ENCODE assay signal across 1 cellular context in the genomic region with DNA sequence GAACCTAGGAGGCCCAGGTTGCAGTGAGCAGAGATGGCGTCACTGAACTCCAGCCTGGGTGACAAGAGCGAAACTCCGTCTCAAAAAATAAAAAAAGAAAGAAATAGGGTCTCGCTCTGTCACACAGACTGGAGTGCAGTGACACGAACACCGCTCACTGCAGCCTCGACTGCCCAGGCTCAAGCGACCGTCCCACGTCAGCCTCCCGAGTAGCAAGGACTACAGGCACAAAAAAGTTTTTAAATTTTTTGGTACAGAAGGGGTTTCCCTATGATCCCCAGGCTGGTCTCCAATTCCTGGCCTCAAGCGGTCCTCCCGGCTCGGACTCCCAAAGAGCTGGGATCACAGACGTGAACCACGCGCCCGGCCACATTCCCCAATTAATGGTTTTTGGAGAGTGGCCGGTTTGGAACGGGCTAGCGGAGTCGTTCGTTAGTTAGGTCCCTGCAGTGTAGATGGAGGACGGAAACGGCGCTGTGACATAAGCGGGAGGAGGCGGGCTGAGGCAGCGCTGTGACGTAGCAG.
TF ChIP-seq lines count a peak whose summit lies in the region.

No MANE protein-coding gene starts in this region.

TF ChIP-seq in K562, 482 proteins besides CTCF, POLR2A, EP300 and RAD21 (continued from another document and continues in another):
- no peak for TF ChIP-seq E2F5 (CRISPR knock-in tag; IDR thresholded peaks at IDR 0.05)
- no peak for TF ChIP-seq NCOA2 (IDR thresholded peaks at IDR 0.05; ENCODE audit: partially characterized antibody in 2 of 2)
- peak; percentile 43; the same call in 1 of the 2 replicates for TF ChIP-seq REST (CRISPR knock-in tag; IDR thresholded peaks at IDR 0.05; ENCODE audit: low read depth)
- TF ChIP-seq XRCC3 (IDR thresholded peaks at IDR 0.05) = no peak
- peak; percentile 52; the same call in 1 of the 2 replicates for TF ChIP-seq MIER1 (IDR thresholded peaks at IDR 0.05; ENCODE audit: low read depth)
- no peak for TF ChIP-seq HES1 (IDR thresholded peaks at IDR 0.05; ENCODE audit: low read depth)
- peak; percentile 46; the same call in 1 of the 2 replicates for TF ChIP-seq ARID1B (IDR thresholded peaks at IDR 0.05)
- no peak for TF ChIP-seq ZNF75A (CRISPR knock-in tag; IDR thresholded peaks at IDR 0.05)
- TF ChIP-seq CEBPG (CRISPR knock-in tag; IDR thresholded peaks at IDR 0.05) = no peak; the same call in 1 of the 2 replicates
- TF ChIP-seq CEBPG (tag; conservative IDR thresholded peaks at IDR 0.05 in 1 of 2, IDR thresholded peaks at IDR 0.05 in 1 of 2) = no peak
- TF ChIP-seq, protein P1, sequence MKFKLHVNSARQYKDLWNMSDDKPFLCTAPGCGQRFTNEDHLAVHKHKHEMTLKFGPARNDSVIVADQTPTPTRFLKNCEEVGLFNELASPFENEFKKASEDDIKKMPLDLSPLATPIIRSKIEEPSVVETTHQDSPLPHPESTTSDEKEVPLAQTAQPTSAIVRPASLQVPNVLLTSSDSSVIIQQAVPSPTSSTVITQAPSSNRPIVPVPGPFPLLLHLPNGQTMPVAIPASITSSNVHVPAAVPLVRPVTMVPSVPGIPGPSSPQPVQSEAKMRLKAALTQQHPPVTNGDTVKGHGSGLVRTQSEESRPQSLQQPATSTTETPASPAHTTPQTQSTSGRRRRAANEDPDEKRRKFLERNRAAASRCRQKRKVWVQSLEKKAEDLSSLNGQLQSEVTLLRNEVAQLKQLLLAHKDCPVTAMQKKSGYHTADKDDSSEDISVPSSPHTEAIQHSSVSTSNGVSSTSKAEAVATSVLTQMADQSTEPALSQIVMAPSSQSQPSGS (CRISPR knock-in tag; IDR thresholded peaks at IDR 0.05) = no peak
- peak; percentile 73; the same call in 1 of the 2 replicates for TF ChIP-seq HLTF (IDR thresholded peaks at IDR 0.05)
- no peak for TF ChIP-seq TAL1 (IDR thresholded peaks at IDR 0.05)
- TF ChIP-seq MCM2 (IDR thresholded peaks at IDR 0.05; ENCODE audit: low read depth) = no peak
- TF ChIP-seq, protein P2, sequence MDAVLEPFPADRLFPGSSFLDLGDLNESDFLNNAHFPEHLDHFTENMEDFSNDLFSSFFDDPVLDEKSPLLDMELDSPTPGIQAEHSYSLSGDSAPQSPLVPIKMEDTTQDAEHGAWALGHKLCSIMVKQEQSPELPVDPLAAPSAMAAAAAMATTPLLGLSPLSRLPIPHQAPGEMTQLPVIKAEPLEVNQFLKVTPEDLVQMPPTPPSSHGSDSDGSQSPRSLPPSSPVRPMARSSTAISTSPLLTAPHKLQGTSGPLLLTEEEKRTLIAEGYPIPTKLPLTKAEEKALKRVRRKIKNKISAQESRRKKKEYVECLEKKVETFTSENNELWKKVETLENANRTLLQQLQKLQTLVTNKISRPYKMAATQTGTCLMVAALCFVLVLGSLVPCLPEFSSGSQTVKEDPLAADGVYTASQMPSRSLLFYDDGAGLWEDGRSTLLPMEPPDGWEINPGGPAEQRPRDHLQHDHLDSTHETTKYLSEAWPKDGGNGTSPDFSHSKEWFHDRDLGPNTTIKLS (IDR thresholded peaks at IDR 0.05; ENCODE audit: borderline replicate concordance, low read depth) = no peak
- peak; percentile 23; the same call in 1 of the 2 replicates for TF ChIP-seq HMBOX1 (IDR thresholded peaks at IDR 0.05)
- TF ChIP-seq, protein P3, sequence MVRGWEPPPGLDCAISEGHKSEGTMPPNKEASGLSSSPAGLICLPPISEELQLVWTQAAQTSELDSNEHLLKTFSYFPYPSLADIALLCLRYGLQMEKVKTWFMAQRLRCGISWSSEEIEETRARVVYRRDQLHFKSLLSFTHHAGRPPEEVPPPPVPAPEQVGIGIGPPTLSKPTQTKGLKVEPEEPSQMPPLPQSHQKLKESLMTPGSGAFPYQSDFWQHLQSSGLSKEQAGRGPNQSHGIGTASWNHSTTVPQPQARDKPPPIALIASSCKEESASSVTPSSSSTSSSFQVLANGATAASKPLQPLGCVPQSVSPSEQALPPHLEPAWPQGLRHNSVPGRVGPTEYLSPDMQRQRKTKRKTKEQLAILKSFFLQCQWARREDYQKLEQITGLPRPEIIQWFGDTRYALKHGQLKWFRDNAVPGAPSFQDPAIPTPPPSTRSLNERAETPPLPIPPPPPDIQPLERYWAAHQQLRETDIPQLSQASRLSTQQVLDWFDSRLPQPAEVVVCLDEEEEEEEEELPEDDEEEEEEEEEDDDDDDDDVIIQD (CRISPR knock-in tag; IDR thresholded peaks at IDR 0.05) = no peak
- no peak for TF ChIP-seq BDP1 (IDR thresholded peaks at IDR 0.05; ENCODE audit: insufficient read depth, insufficient read length)
- TF ChIP-seq MAFG (tag; conservative IDR thresholded peaks at IDR 0.05) = no peak
- TF ChIP-seq MBD1 (CRISPR knock-in tag; IDR thresholded peaks at IDR 0.05) = no peak
- TF ChIP-seq ZNF766 (CRISPR knock-in tag; conservative IDR thresholded peaks at IDR 0.05) = no peak
- no peak; the same call in 1 of the 2 replicates for TF ChIP-seq ZNF79 (CRISPR knock-in tag; IDR thresholded peaks at IDR 0.05; ENCODE audit: low read depth)
- no peak for TF ChIP-seq ARID3A (IDR thresholded peaks at IDR 0.05; ENCODE audit: borderline replicate concordance, low read depth, low read length)
- peak; percentile 77; the same call in 1 of the 2 replicates for TF ChIP-seq NFATC3 (IDR thresholded peaks at IDR 0.05)
- TF ChIP-seq HNRNPLL (IDR thresholded peaks at IDR 0.05; ENCODE audit: low read depth, low read length, poor library complexity, severe bottlenecking) = no peak
- TF ChIP-seq STAT5B (CRISPR knock-in tag; IDR thresholded peaks at IDR 0.05) = no peak
- no peak for TF ChIP-seq CBX8 (IDR thresholded peaks at IDR 0.05; ENCODE audit: borderline replicate concordance, extremely low read depth, low read depth, low read length, poor library complexity, severe bottlenecking)
- no peak for TF ChIP-seq ZKSCAN3 (CRISPR knock-in tag; IDR thresholded peaks at IDR 0.05)
- no peak for TF ChIP-seq KHSRP (IDR thresholded peaks at IDR 0.05)
- TF ChIP-seq CREB5 (CRISPR knock-in tag; IDR thresholded peaks at IDR 0.05) = no peak
- TF ChIP-seq HDAC3 (IDR thresholded peaks at IDR 0.05; ENCODE audit: borderline replicate concordance, partially characterized antibody) = no peak
- no peak for TF ChIP-seq PHF20 (IDR thresholded peaks at IDR 0.05; ENCODE audit: partially characterized antibody)
- TF ChIP-seq SNRNP70 (optimal IDR thresholded peaks at IDR 0.05; ENCODE audit: low read depth, low read length) = no peak
- TF ChIP-seq ZBTB1 (CRISPR knock-in tag; IDR thresholded peaks at IDR 0.05; ENCODE audit: borderline replicate concordance, low read depth) = no peak
- no peak for TF ChIP-seq MYC (IDR thresholded peaks at IDR 0.05; ENCODE audit: low read depth, low read length)
- no peak for TF ChIP-seq MYC (CRISPR knock-in tag; IDR thresholded peaks at IDR 0.05; ENCODE audit: borderline replicate concordance, low read depth)
- no peak for TF ChIP-seq SRSF3 (IDR thresholded peaks at IDR 0.05; ENCODE audit: insufficient read depth, low read length)
- no peak for TF ChIP-seq HNRNPH1 (optimal IDR thresholded peaks at IDR 0.05; ENCODE audit: low read depth, low read length)
- no peak for TF ChIP-seq ILF3 (IDR thresholded peaks at IDR 0.05; ENCODE audit: borderline replicate concordance)
- no peak for TF ChIP-seq MAX (CRISPR knock-in tag; IDR thresholded peaks at IDR 0.05)
- no peak for TF ChIP-seq ZNF644 (tag; IDR thresholded peaks at IDR 0.05; ENCODE audit: low read depth)
- no peak for TF ChIP-seq ZBTB5 (IDR thresholded peaks at IDR 0.05)
- no peak for TF ChIP-seq MAZ (CRISPR knock-in tag; conservative IDR thresholded peaks at IDR 0.05 in 1 of 2, IDR thresholded peaks at IDR 0.05 in 1 of 2)
